ENCODE assay signal across 1 cellular context in the genomic region with DNA sequence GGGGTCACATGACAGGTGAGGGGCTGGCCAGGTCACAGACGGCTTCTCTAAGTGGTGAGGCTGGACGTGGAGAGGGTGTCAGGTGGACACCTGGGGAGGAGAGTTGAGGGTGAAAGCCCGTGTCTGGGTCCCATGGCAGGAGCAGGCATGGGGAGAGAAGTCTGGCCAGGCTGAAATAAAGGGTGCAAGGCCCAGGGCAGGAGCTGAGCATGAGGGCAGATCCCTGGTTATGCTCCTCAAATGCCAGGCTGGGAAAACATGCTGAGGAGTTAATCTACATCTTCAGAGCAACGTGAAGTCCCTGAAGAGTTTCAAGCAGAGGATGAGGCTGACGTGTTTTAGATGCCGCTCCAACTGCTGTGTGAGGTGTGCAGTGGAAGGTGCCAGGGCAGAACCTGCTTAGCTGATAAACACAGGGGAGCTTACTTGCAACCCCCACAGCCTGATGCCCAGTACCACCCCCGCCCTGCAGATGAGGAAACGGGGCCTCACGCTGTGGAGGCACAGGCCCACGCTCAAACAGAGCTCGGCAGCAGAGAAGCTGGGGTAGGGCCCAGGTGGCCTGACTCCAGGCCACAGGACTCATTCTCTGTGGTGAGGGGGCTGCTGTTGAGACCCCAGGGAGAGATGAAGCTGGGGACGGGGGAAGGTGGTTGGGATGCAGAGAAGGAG.
TF ChIP-seq lines count a peak whose summit lies in the region.

No MANE protein-coding gene starts in this region.

TF ChIP-seq in HepG2, 621 proteins besides CTCF, POLR2A, EP300 and RAD21 (continued from another document):
- TF ChIP-seq GRHL1 (CRISPR knock-in tag; conservative IDR thresholded peaks at IDR 0.05): no peak
- no peak for TF ChIP-seq RBM22 (optimal IDR thresholded peaks at IDR 0.05; ENCODE audit: low read length)
- TF ChIP-seq, protein P1, sequence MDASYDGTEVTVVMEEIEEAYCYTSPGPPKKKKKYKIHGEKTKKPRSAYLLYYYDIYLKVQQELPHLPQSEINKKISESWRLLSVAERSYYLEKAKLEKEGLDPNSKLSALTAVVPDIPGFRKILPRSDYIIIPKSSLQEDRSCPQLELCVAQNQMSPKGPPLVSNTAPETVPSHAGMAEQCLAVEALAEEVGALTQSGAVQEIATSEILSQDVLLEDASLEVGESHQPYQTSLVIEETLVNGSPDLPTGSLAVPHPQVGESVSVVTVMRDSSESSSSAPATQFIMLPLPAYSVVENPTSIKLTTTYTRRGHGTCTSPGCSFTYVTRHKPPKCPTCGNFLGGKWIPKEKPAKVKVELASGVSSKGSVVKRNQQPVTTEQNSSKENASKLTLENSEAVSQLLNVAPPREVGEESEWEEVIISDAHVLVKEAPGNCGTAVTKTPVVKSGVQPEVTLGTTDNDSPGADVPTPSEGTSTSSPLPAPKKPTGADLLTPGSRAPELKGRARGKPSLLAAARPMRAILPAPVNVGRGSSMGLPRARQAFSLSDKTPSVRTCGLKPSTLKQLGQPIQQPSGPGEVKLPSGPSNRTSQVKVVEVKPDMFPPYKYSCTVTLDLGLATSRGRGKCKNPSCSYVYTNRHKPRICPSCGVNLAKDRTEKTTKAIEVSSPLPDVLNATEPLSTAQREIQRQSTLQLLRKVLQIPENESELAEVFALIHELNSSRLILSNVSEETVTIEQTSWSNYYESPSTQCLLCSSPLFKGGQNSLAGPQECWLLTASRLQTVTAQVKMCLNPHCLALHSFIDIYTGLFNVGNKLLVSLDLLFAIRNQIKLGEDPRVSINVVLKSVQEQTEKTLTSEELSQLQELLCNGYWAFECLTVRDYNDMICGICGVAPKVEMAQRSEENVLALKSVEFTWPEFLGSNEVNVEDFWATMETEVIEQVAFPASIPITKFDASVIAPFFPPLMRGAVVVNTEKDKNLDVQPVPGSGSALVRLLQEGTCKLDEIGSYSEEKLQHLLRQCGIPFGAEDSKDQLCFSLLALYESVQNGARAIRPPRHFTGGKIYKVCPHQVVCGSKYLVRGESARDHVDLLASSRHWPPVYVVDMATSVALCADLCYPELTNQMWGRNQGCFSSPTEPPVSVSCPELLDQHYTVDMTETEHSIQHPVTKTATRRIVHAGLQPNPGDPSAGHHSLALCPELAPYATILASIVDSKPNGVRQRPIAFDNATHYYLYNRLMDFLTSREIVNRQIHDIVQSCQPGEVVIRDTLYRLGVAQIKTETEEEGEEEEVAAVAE (CRISPR knock-in tag; IDR thresholded peaks at IDR 0.05; ENCODE audit: borderline replicate concordance): no peak
- TF ChIP-seq ZNF484 (CRISPR knock-in tag; IDR thresholded peaks at IDR 0.05; ENCODE audit: borderline replicate concordance, low read depth): no peak
- TF ChIP-seq NFATC3 (CRISPR knock-in tag; IDR thresholded peaks at IDR 0.05): no peak
- no peak for TF ChIP-seq ZFP41 (CRISPR knock-in tag; IDR thresholded peaks at IDR 0.05; ENCODE audit: borderline replicate concordance)
- TF ChIP-seq NFRKB (IDR thresholded peaks at IDR 0.05): no peak
